8 cellular contexts compared by ENCODE assay signal in the genomic region with DNA sequence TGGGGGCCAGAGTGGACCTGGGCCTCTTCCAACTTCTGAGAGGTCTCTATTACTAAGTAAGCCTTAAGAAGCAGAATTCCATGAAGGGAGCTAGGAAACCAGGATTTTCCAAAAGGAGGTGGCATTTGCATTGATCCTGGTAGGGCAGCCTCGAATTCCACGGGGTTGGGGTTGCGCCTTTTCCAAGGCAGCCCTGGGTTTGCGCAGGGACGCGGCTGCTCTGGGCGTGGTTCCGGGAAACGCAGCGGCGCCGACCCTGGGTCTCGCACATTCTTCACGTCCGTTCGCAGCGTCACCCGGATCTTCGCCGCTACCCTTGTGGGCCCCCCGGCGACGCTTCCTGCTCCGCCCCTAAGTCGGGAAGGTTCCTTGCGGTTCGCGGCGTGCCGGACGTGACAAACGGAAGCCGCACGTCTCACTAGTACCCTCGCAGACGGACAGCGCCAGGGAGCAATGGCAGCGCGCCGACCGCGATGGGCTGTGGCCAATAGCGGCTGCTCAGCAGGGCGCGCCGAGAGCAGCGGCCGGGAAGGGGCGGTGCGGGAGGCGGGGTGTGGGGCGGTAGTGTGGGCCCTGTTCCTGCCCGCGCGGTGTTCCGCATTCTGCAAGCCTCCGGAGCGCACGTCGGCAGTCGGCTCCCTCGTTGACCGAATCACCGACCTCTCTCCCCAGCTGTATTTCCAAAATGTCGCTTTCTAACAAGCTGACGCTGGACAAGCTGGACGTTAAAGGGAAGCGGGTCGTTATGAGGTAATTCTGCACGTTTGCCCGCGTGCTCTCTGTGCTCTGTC.
A peak's percentile ranks its signal among the peaks of the same experiment; 100 is the strongest.
DNase-seq lines count a peak whose midpoint lies in the region; ATAC-seq and TF ChIP-seq lines count a peak whose summit lies in the region.

A gene (plus strand): TSS at position 593 of the 791 bp plus-strand sequence. CDS start 93 bp downstream, at position 686.

- in situ Hi-C loops in GM18951 (cut with MboI; ENCODE audit: low sequenced_read_pairs, unreplicated experiment), result no loop called here

- peak; percentile 98 for ATAC-seq in HG03196 (IDR thresholded peaks at IDR 0.05; ENCODE audit: unreplicated experiment)

- TF ChIP-seq POLR2A in GM18951 (IDR thresholded peaks at IDR 0.05; ENCODE audit: extremely low read depth, insufficient read depth, insufficient read length), result peak; percentile 86

- DNase-seq in AG08395 (ENCODE audit: low spot score), result peak; percentile 91
- DNase-seq in NCI-H345 (lab: John Stamatoyannopoulos, UW), result peak; percentile 97
- peak; percentile 77 to 88 (median 82) for DNase-seq in activated CD4-positive, CD25-positive, alpha-beta regulatory T cell (lab: John Stamatoyannopoulos, UW)
- DNase-seq in central memory CD4-positive, alpha-beta T cell, result peak; percentile 95
- peak; percentile 88 for DNase-seq in inferior parietal cortex (ENCODE audit: extremely low spot score)
- DNase-seq in stimulated activated CD4-positive, alpha-beta T cell treated with anti-CD3 and anti-CD28 coated beads, Interleukin-12 subunit alpha, Interleukin-12 subunit beta, amount 100 ng/mL, for 24 hours (ENCODE audit: low read depth in 2 of 2), result peak; percentile 80 to 86

Comparison
In these comparisons a context has a peak if more than half of its experiments do, and no peak if none do; other contexts are left out.
1. Peak in every context shown above with its lines: DNase-seq and ATAC-seq.